Comparison of ENCODE assay signal across 9 cellular contexts in the genomic region with DNA sequence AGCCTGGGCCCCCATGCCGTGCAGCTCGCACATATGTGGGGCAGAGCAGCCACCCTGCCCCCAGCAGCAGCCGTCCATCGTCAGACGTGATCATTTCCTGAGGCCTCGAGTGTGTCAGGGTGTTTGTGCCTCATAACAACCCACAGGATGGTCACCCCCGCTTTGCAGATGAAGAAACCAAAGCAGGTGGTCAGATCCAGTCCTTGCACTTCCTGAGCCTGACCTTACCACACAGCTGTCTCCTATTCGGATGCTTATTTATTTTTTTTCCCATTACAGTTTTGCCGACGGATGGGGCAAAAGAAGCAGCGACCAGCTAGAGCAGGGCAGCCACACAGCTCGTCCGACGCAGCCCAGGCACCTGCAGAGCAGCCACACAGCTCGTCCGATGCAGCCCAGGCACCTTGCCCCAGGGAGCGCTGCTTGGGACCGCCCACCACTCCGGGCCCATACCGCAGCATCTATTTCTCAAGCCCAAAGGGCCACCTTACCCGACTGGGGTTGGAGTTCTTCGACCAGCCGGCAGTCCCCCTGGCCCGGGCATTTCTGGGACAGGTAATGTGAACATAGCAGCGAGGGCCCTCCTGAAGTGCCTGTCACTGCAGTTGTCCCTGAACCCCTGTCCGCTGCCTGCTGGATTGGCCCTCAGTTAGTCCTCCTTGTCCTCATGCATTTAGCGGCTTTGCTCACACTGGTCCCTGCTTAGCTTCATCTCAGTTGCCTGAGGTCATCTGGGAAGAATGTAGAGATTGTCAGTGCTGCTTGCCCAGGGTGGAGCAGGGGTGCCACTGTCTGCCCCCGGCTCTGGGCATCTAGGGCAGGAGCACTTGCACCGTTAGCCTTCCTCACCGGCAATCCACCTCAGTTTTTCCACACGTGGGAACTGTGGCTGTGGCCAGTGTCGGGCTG. TPM values are rescaled to one million over a fixed set of nuclear protein-coding genes. Genes with fewer than 3 reads are reported as not detected.
A peak's percentile ranks its signal among the peaks of the same experiment; 100 is the strongest.
DNase-seq lines count a peak whose midpoint lies in the region; ATAC-seq, FAIRE-seq and TF ChIP-seq lines count a peak whose summit lies in the region.
"Had no signal": no experiment of that assay in that cellular context is flagged by ENCODE, and none has a peak within 500 bp of the region (broad histone marks: within the 10 kb centered on the region; RNA-seq: fewer than 3 reads in every experiment).

No MANE protein-coding gene starts in this region.

- H3K36me3 ChIP-seq in SJCRH30: peaks cover 6% of the 10 kb centered on the region; the same call in 1 of the 2 replicates
- H3K36me3 ChIP-seq in fibroblast of lung (ENCODE audit: control insufficient read depth, insufficient read depth, low read length): peaks cover 24% of the 10 kb centered on the region
- peaks cover 0 to 2% of the 10 kb centered on the region in 2 donors for H3K36me3 ChIP-seq in small intestine (ENCODE audit: control insufficient read depth in 2 of 2, insufficient read depth in 2 of 2, low read length in 2 of 2)
- H3K36me3 ChIP-seq: pancreas had no signal

- peak; percentile 62 to 79 for DNase-seq in SJCRH30
- DNase-seq in fibroblast of lung (ENCODE audit: low read depth in 2 of 2): peak; percentile 16 to 20
- no peak for DNase-seq in skeletal muscle cell (ENCODE audit: low read depth)
- DNase-seq in mucosa of gallbladder (ENCODE audit: low spot score): no peak
- DNase-seq in stimulated activated CD4-positive, alpha-beta T cell treated with anti-CD3 and anti-CD28 coated beads, Interleukin-4, amount 100 ng/mL, for 1 hour: no peak
- no peak for DNase-seq in small intestine

- H3K4me3 ChIP-seq in GM12875 (ENCODE audit: low read depth, low read length): peak overlapping the region; percentile 77
- H3K4me3 ChIP-seq in SJCRH30: peak overlapping the region; percentile 75
- H3K4me3 ChIP-seq in fibroblast of lung (replicated peaks in 1 of 4; ENCODE audit: control extremely low read depth in 1 of 4, insufficient read depth in 1 of 4, low read depth in 3 of 4, low read length in 4 of 4): peak overlapping the region; percentile 61 to 73 (median 68)
- H3K4me3 ChIP-seq in skeletal muscle cell (ENCODE audit: low read depth, low read length): peak overlapping the region; percentile 80
- no peak overlapping the region for H3K4me3 ChIP-seq in small intestine (ENCODE audit: low read depth in 1 of 2, low read length in 2 of 2)

- peaks cover 56% of the 10 kb centered on the region for H3K4me1 ChIP-seq in SJCRH30
- H3K4me1 ChIP-seq in fibroblast of lung (ENCODE audit: control insufficient read depth, extremely low read depth, insufficient read depth, low read length): peaks cover 41% of the 10 kb centered on the region
- H3K4me1 ChIP-seq in small intestine (ENCODE audit: control insufficient read depth in 2 of 2, insufficient read depth in 1 of 2, low read depth in 1 of 2, low read length in 1 of 2): peaks cover 0 to 8% of the 10 kb centered on the region in 2 donors

- H3K27ac ChIP-seq in SJCRH30 (peak overlapping the region; percentile 44), fibroblast of lung (ENCODE audit: insufficient read depth, low read length) (peak overlapping the region; percentile 96), small intestine (ENCODE audit: low read depth in 1 of 2, low read length in 1 of 2) (peak overlapping the region in 1 of 2 donors; percentile 91)

- ATAC-seq in GM21360 (IDR thresholded peaks at IDR 0.05; ENCODE audit: unreplicated experiment): no peak

- H3K27me3 ChIP-seq in SJCRH30 (no peaks in the 10 kb centered on the region), fibroblast of lung (ENCODE audit: control insufficient read depth, insufficient read depth, low read length) (no peaks in the 10 kb centered on the region), small intestine (ENCODE audit: control insufficient read depth in 2 of 2, insufficient read depth in 2 of 2, low read length in 2 of 2) (no peaks in the 10 kb centered on the region)
- H3K27me3 ChIP-seq: pancreas had no signal

- H3K9me3 ChIP-seq in SJCRH30 (replicated peaks): no peaks in the 10 kb centered on the region
- no peaks in the 10 kb centered on the region for H3K9me3 ChIP-seq in fibroblast of lung (ENCODE audit: control insufficient read depth, insufficient read depth, low read depth, low read length)
- H3K9me3 ChIP-seq in small intestine (ENCODE audit: control insufficient read depth, low read depth): no peaks in the 10 kb centered on the region
- H3K9me3 ChIP-seq: pancreas had no signal

- H2AFZ ChIP-seq in fibroblast of lung (ENCODE audit: low read length): no peak overlapping the region

- TF ChIP-seq CTCF in GM12875 (IDR thresholded peaks at IDR 0.05; ENCODE audit: borderline replicate concordance, insufficient read depth, low read depth, low read length) (no peak), fibroblast of lung (conservative IDR thresholded peaks at IDR 0.05 in 1 of 2, IDR thresholded peaks at IDR 0.05 in 1 of 2; ENCODE audit: low read depth in 1 of 2, low read length in 2 of 2) (no peak)

- no peak for FAIRE-seq in small intestine (lab: Jason Lieb, UNC)
- FAIRE-seq: pancreas had no signal

- H3K4me2 ChIP-seq in fibroblast of lung (ENCODE audit: extremely low read depth, insufficient read depth, low read length): peak overlapping the region; percentile 99

- no peaks in the 10 kb centered on the region for H4K20me1 ChIP-seq in fibroblast of lung (ENCODE audit: control insufficient read depth, extremely low read depth, insufficient read depth, low read length)

- WGBS in small intestine, 3 donors: 77 to 87% (median 84%) methylated on average over 32 of the region's 32 CpGs

- peaks cover 29% of the 10 kb centered on the region for H3K79me2 ChIP-seq in fibroblast of lung (ENCODE audit: control insufficient read depth, insufficient read depth, low read length)

- peak overlapping the region; percentile 91 for H3K9ac ChIP-seq in fibroblast of lung (ENCODE audit: insufficient read depth, low read length)

RNA-seq across cellular contexts. Expression of a gene that starts 1.4 kb away (rescaled TPM):
- total RNA-seq in SJCRH30 (2014; rRNA removed; shearing (Covaris generic)): 37.8 and 47.2 TPM in 2 replicates
- total RNA-seq in fibroblast of lung (256 and 268 TPM in 2 replicates), mucosa of gallbladder (48.8 TPM)
- polyA plus RNA-seq in fibroblast of lung (45.4 and 49.3 TPM in 2 replicates), small intestine (10 to 100 TPM; 67.5 to 76.7 (median 68.6) TPM)
- 84.4 and 112 TPM in 2 replicates for polyA plus RNA-seq in fibroblast of lung (2012)
- 42.7 and 46.1 TPM in 2 replicates for polyA minus RNA-seq in fibroblast of lung (ENCODE audit: low replicate concordance)

RNA-seq across cellular contexts. Expression of a gene that starts 7.0 kb away (rescaled TPM):
- 24.1 and 25.3 TPM in 2 replicates for total RNA-seq in SJCRH30 (2014; rRNA removed; shearing (Covaris generic))
- total RNA-seq in fibroblast of lung (32.9 and 53.8 TPM in 2 replicates), mucosa of gallbladder (50.6 TPM)
- polyA plus RNA-seq in fibroblast of lung (40.5 and 54.6 TPM in 2 replicates), small intestine (10 to 100 TPM; 10.1 to 28.6 (median 21.1) TPM)
- 50.5 and 62.0 TPM in 2 replicates for polyA plus RNA-seq in fibroblast of lung (2012)
- 157 and 246 TPM in 2 replicates for polyA minus RNA-seq in fibroblast of lung (ENCODE audit: low replicate concordance)

RNA-seq across cellular contexts. Expression of a gene that starts 25.8 kb away (rescaled TPM):
- total RNA-seq in SJCRH30 (2014; rRNA removed; shearing (Covaris generic)): 60.7 and 63.4 TPM in 2 replicates
- 14.6 and 20.5 TPM in 2 replicates for total RNA-seq in fibroblast of lung
- 25.9 and 49.4 TPM in 2 replicates for polyA plus RNA-seq in fibroblast of lung
- polyA plus RNA-seq in fibroblast of lung (2012): 29.6 and 57.8 TPM in 2 replicates
- polyA minus RNA-seq in fibroblast of lung (ENCODE audit: low replicate concordance): 21.1 and 31.3 TPM in 2 replicates
- total RNA-seq in mucosa of gallbladder: 21.5 TPM
- polyA plus RNA-seq in small intestine: 10 to 100 TPM; 27.6 to 38.2 (median 27.7) TPM

RNA-seq across cellular contexts. Expression of a gene that starts 26.0 kb away (rescaled TPM):
- 20.9 and 24.3 TPM in 2 replicates for total RNA-seq in SJCRH30 (2014; rRNA removed; shearing (Covaris generic))
- total RNA-seq in fibroblast of lung (2.6 and 3.3 TPM in 2 replicates), mucosa of gallbladder (12.7 TPM)
- polyA plus RNA-seq in fibroblast of lung (12.9 and 27.3 TPM in 2 replicates), small intestine (10 to 100 TPM in 2 of 3 donors, 1 to 10 TPM in 1; 8.1 to 19.9 (median 12.1) TPM)
- 9.9 and 19.7 TPM in 2 replicates for polyA plus RNA-seq in fibroblast of lung (2012)
- polyA minus RNA-seq in fibroblast of lung (ENCODE audit: low replicate concordance): 8.0 TPM in 1 of 2 replicates, not detected in the other

RNA-seq across cellular contexts. Expression of a gene that starts 59.1 kb away (rescaled TPM):
- 9.8 and 11.5 TPM in 2 replicates for total RNA-seq in SJCRH30 (2014; rRNA removed; shearing (Covaris generic))
- total RNA-seq in fibroblast of lung (6.7 and 9.6 TPM in 2 replicates), mucosa of gallbladder (29.5 TPM)
- polyA plus RNA-seq in fibroblast of lung (8.7 and 13.6 TPM in 2 replicates), small intestine (10 to 100 TPM in 1 of 3 donors, 1 to 10 TPM in 2; 5.9 to 22.6 (median 8.9) TPM)
- polyA plus RNA-seq in fibroblast of lung (2012): 27.5 and 36.0 TPM in 2 replicates
- 89.5 and 114 TPM in 2 replicates for polyA minus RNA-seq in fibroblast of lung (ENCODE audit: low replicate concordance)

Comparison
In these comparisons a context has a peak if more than half of its experiments do, and no peak if none do; other contexts are left out.
1. H3K4me3 ChIP-seq: peak in GM12875 (single experiment), SJCRH30 (single experiment), fibroblast of lung (4 of 4) and skeletal muscle cell (single experiment); none in small intestine (0 of 2).
2. DNase-seq: peak in SJCRH30 (2 of 2) and fibroblast of lung (2 of 2); none in skeletal muscle cell (single experiment), mucosa of gallbladder (single experiment), stimulated activated CD4-positive, alpha-beta T cell treated with anti-CD3 and anti-CD28 coated beads, Interleukin-4, amount 100 ng/mL, for 1 hour (single experiment) and small intestine (single experiment).